Comparison of ENCODE assay signal across 8 cellular contexts in genomic region chr9:131406567-131407436, GRCh38. TPM values are rescaled to one million over a fixed set of nuclear protein-coding genes. Genes with fewer than 3 reads are reported as not detected.
A peak's percentile ranks its signal among the peaks of the same experiment; 100 is the strongest.
DNase-seq lines count a peak whose midpoint lies in the region; ATAC-seq and TF ChIP-seq lines count a peak whose summit lies in the region.

No MANE protein-coding gene starts in this region.

- H3K27me3 Mint-ChIP-seq in activated naive CD8-positive, alpha-beta T cell treated with anti-CD3 and anti-CD28 coated beads, Interleukin-2, amount 50 U/mL, for 24 hours = no peaks in the 10 kb centered on the region

- peak overlapping the region in 4 of 5 donors; percentile 11 to 47 (median 38) for H3K9ac ChIP-seq in subcutaneous abdominal adipose tissue (ENCODE audit: low read length in 5 of 5)

- H3K27ac ChIP-seq in left lung (peak overlapping the region; percentile 53 to 65), subcutaneous abdominal adipose tissue (ENCODE audit: low read depth, low read length) (peak overlapping the region; percentile 99)

- no peak for TF ChIP-seq CTCF in left lung (IDR thresholded peaks at IDR 0.05)

- H3K4me3 Mint-ChIP-seq in activated naive CD8-positive, alpha-beta T cell treated with anti-CD3 and anti-CD28 coated beads, Interleukin-2, amount 50 U/mL, for 24 hours = peak overlapping the region; percentile 58

- H3K4me1 ChIP-seq in left lung (peaks cover 81 to 91% of the 10 kb centered on the region in 2 donors), subcutaneous abdominal adipose tissue (ENCODE audit: control insufficient read depth in 5 of 5, insufficient read depth in 5 of 5, low read length in 5 of 5) (peaks cover 24 to 82% (median 79%) of the 10 kb centered on the region in 5 donors)

- no peaks in the 10 kb centered on the region for H3K9me3 Mint-ChIP-seq in activated naive CD8-positive, alpha-beta T cell treated with anti-CD3 and anti-CD28 coated beads, Interleukin-2, amount 50 U/mL, for 24 hours

- H3K27ac Mint-ChIP-seq in activated naive CD8-positive, alpha-beta T cell treated with anti-CD3 and anti-CD28 coated beads, Interleukin-2, amount 50 U/mL, for 24 hours = peak overlapping the region; percentile 73

- H3K9me3 ChIP-seq in left lung = no peaks in the 10 kb centered on the region
- no peaks in the 10 kb centered on the region for H3K9me3 ChIP-seq in subcutaneous abdominal adipose tissue (ENCODE audit: control insufficient read depth in 5 of 5, low read length in 5 of 5)

- H3K27me3 ChIP-seq in left lung = no peaks in the 10 kb centered on the region
- no peaks in the 10 kb centered on the region for H3K27me3 ChIP-seq in subcutaneous abdominal adipose tissue (ENCODE audit: control insufficient read depth in 5 of 5, insufficient read depth in 4 of 5, low read length in 5 of 5)

- no peak overlapping the region for H3K4me3 ChIP-seq in left lung
- peak overlapping the region; percentile 19 to 45 (median 38) for H3K4me3 ChIP-seq in subcutaneous abdominal adipose tissue (ENCODE audit: low read depth in 1 of 5, low read length in 5 of 5)

- peaks cover 91% of the 10 kb centered on the region for H3K4me1 Mint-ChIP-seq in activated naive CD8-positive, alpha-beta T cell treated with anti-CD3 and anti-CD28 coated beads, Interleukin-2, amount 50 U/mL, for 24 hours

- H3K36me3 ChIP-seq in left lung (no peaks in the 10 kb centered on the region), subcutaneous abdominal adipose tissue (ENCODE audit: control insufficient read depth in 5 of 5, insufficient read depth in 5 of 5, low read length in 5 of 5) (no peaks in the 10 kb centered on the region)

- peak; percentile 29 for DNase-seq in NK-92 treated with Interleukin-12 subunit alpha and Interleukin-12 subunit beta, amount 100 ng/mL, for 24 hours (lab: John Stamatoyannopoulos, UW)
- DNase-seq in NK-92 (lab: John Stamatoyannopoulos, UW; ENCODE audit: unreplicated experiment) (no peak), left lung (no peak), germinal center (ENCODE audit: low spot score) (no peak), NCI-H446 treated with DMSO at 0.1 percent for 48 hours (lab: John Stamatoyannopoulos, UW) (no peak), retina (no peak)
- no peak for DNase-seq in activated naive CD8-positive, alpha-beta T cell treated with anti-CD3 and anti-CD28 coated beads, Interleukin-2, amount 50 U/mL, for 24 hours

- peaks cover 13% of the 10 kb centered on the region for H3K36me3 Mint-ChIP-seq in activated naive CD8-positive, alpha-beta T cell treated with anti-CD3 and anti-CD28 coated beads, Interleukin-2, amount 50 U/mL, for 24 hours (ENCODE audit: low read depth)

- intact Hi-C loops in left lung (cut with DNase I) = no loop called here

- ATAC-seq in activated naive CD8-positive, alpha-beta T cell treated with anti-CD3 and anti-CD28 coated beads, Interleukin-2, amount 50 U/mL, for 24 hours = peak; percentile 74
- peak; percentile 8 for ATAC-seq in left lung

RNA-seq across cellular contexts. Expression of gene PRRC2B, which starts 12.9 kb away (rescaled TPM):
- 100 to 1,000 TPM; 165 to 176 TPM for total RNA-seq in left lung

Comparison
In these comparisons a context has a peak if more than half of its experiments do, and no peak if none do; other contexts are left out.
1. H3K4me3 ChIP-seq: peak in subcutaneous abdominal adipose tissue (5 of 5); none in left lung (0 of 2).